ENCODE assay signal across 18 cellular contexts in genomic region chr5:97618721-97619120, GRCh38.
"Had no signal": no experiment of that assay in that cellular context is flagged by ENCODE, and none has a peak within 500 bp of the region (broad histone marks: within the 10 kb centered on the region; RNA-seq: fewer than 3 reads in every experiment).

No MANE protein-coding gene starts in this region.

- H3K36me3 Mint-ChIP-seq: activated naive CD8-positive, alpha-beta T cell treated with anti-CD3 and anti-CD28 coated beads for 36 hours; type B pancreatic cell had no signal

- H3K9me3 Mint-ChIP-seq: type B pancreatic cell had no signal

- H3K27ac Mint-ChIP-seq: activated naive CD8-positive, alpha-beta T cell treated with anti-CD3 and anti-CD28 coated beads for 36 hours; nephron; stimulated activated naive B cell treated with anti-CD40 and anti-IgM and Interleukin-4, amounts not matched to agents 10 μg/mL and 1 μg/mL and 100 μg/mL, for 72 hours; type B pancreatic cell had no signal

- H3K4me1 Mint-ChIP-seq: activated naive CD8-positive, alpha-beta T cell treated with anti-CD3 and anti-CD28 coated beads for 36 hours; nephron; stimulated activated naive B cell treated with anti-CD40 and anti-IgM and Interleukin-4, amounts not matched to agents 10 μg/mL and 1 μg/mL and 100 μg/mL, for 72 hours had no signal

- ATAC-seq: activated T-cell treated with anti-CD3 and anti-CD28 coated beads, Interleukin-2, amount 50 U/mL, for 4 hours; left colon; right lobe of liver; stimulated activated naive B cell treated with anti-CD40 and anti-IgM and Interleukin-4, amounts not matched to agents 10 μg/mL and 1 μg/mL and 100 μg/mL, for 72 hours had no signal

- H3K9me3 ChIP-seq: esophagus squamous epithelium, prostate gland, right lobe of liver had no signal

- FAIRE-seq: colon had no signal

- H3K27me3 Mint-ChIP-seq: activated naive CD8-positive, alpha-beta T cell treated with anti-CD3 and anti-CD28 coated beads for 36 hours; stimulated activated naive B cell treated with anti-CD40 and anti-IgM and Interleukin-4, amounts not matched to agents 10 μg/mL and 1 μg/mL and 100 μg/mL, for 72 hours; type B pancreatic cell had no signal

- H3K4me3 Mint-ChIP-seq: activated naive CD8-positive, alpha-beta T cell treated with anti-CD3 and anti-CD28 coated beads for 36 hours; activated T-cell treated with anti-CD3 and anti-CD28 coated beads, Interleukin-2, amount 50 U/mL, for 4 hours; nephron; stimulated activated naive B cell treated with anti-CD40 and anti-IgM and Interleukin-4, amounts not matched to agents 10 μg/mL and 1 μg/mL and 100 μg/mL, for 72 hours; type B pancreatic cell had no signal

- H3K27ac ChIP-seq: esophagus squamous epithelium, prostate gland, right lobe of liver, spleen had no signal

- H3K27me3 ChIP-seq: esophagus squamous epithelium, right lobe of liver, spleen had no signal

- DNase-seq: activated CD4-positive, alpha-beta T cell treated with anti-CD3 and anti-CD28 coated beads, Interleukin-2, amount 50 U/mL, for 48 hours; activated CD4-positive, CD25-positive, alpha-beta regulatory T cell treated with anti-CD3 and anti-CD28 coated beads, Interleukin-2, amount 50 U/mL, for 72 hours; activated effector memory CD4-positive, alpha-beta T cell treated with anti-CD3 and anti-CD28 coated beads, Interleukin-2, amount 50 U/mL, for 16 hours; activated naive CD8-positive, alpha-beta T cell treated with anti-CD3 and anti-CD28 coated beads for 36 hours; activated T-cell treated with anti-CD3 and anti-CD28 coated beads, Interleukin-2, amount 50 U/mL, for 4 hours; anterior cingulate cortex; esophagus squamous epithelium; hypothalamus; left colon; occipital lobe; right lobe of liver; spleen; stimulated activated CD4-positive, alpha-beta T cell treated with anti-CD3 and anti-CD28 coated beads, Interleukin-1b, Interleukin-23, amount 100 ng/mL, for 48 hours; stimulated activated naive B cell treated with anti-CD40 and anti-IgM and Interleukin-4, amounts not matched to agents 10 μg/mL and 1 μg/mL and 100 μg/mL, for 72 hours had no signal

- H3K4me1 ChIP-seq: esophagus squamous epithelium, prostate gland, right lobe of liver, spleen had no signal

- H3K36me3 ChIP-seq: esophagus squamous epithelium, prostate gland, right lobe of liver, spleen had no signal

- H3K4me3 ChIP-seq: esophagus squamous epithelium, prostate gland, right lobe of liver, spleen had no signal
